In the genomic region with DNA sequence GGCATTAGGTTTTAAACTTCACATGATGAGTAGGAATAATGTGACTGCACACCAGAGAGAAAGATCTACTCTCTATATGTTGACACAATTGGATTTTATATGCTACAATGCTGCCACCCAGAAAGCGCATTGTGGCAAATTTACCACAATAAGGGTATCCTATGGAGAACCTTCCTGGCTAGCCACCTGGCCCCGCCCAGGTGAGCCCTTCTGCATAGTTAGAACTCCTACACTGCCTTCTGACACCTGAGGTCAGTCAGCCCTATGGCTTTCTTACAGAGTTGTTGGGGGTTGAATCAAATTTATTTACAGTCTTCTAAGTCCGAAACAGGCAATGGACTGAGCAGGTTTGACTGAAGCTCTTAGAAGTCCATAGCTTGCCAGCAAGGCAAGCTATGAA, we compare ENCODE assay signal across 9 cellular contexts.
"Had no signal": no experiment of that assay in that cellular context is flagged by ENCODE, and none has a peak within 500 bp of the region (broad histone marks: within the 10 kb centered on the region; RNA-seq: fewer than 3 reads in every experiment).

No MANE protein-coding gene starts in this region.

- FAIRE-seq: H54 had no signal

- H3K36me3 ChIP-seq: HAP-1 had no signal

- H3K4me3 ChIP-seq: GM23248, GM23338, HAP-1 had no signal

- DNase-seq: GM23248, GOT3, H9, HCEC 1CT, HFFc6 had no signal

- H3K4me3 Mint-ChIP-seq: GM23338, H9, HFFc6 had no signal

- ATAC-seq: GM23338, HCT116 had no signal

- H3K27ac Mint-ChIP-seq: GM23338, H9, HFFc6 had no signal

- H3K9me3 ChIP-seq: HAP-1 had no signal

- H3K27ac ChIP-seq: GM23248 had no signal

- H3K4me1 ChIP-seq: HAP-1 had no signal

- H3K9me3 Mint-ChIP-seq: HFFc6 had no signal

- H3K9ac ChIP-seq: GM23248 had no signal
